In the genomic region with DNA sequence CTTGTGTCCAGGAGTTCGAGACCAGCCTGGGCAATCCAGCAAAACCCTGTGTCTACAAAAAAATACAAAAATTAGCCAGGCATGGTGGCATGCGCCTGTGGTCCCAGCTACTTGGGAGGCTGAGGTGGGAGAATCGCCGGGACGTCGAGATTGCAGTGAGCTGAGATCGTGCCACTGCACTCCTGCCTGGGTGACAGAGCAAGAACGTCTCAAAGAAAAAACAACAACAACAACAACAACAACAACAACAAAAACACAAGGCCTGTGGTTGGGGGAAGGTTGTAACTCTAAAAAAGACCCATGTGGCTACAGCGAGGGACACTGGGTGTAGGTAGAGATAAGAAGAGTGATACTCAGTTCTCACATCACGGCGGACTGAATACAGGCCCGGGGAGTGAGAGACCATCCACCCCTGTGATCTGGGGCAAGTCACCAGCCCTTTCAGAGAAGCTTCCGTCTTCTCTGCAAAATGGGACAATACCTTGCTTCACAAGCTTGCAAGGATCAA, we compare ENCODE assay signal across 9 cellular contexts. TPM values are rescaled to one million over a fixed set of nuclear protein-coding genes. Genes with fewer than 3 reads are reported as not detected.
DNase-seq lines count a peak whose midpoint lies in the region; ATAC-seq, FAIRE-seq and TF ChIP-seq lines count a peak whose summit lies in the region.
"Had no signal": no experiment of that assay in that cellular context is flagged by ENCODE, and none has a peak within 500 bp of the region (broad histone marks: within the 10 kb centered on the region; RNA-seq: fewer than 3 reads in every experiment).

No MANE protein-coding gene starts in this region.

- TF ChIP-seq CTCF in WTC11 (IDR thresholded peaks at IDR 0.05): no peak
- TF ChIP-seq CTCF in keratinocyte (optimal IDR thresholded peaks at IDR 0.05 in 1 of 3, IDR thresholded peaks at IDR 0.05 in 1 of 3, conservative IDR thresholded peaks at IDR 0.05 in 1 of 3; ENCODE audit: extremely low read depth in 1 of 3, insufficient read depth in 2 of 3, low read length in 3 of 3): no peak
- TF ChIP-seq CTCF in upper lobe of right lung (IDR thresholded peaks at IDR 0.05): no peak

- H3K36me3 Mint-ChIP-seq in stimulated activated naive CD8-positive, alpha-beta T cell treated with anti-CD3 and anti-CD28 coated beads, Interleukin-15, Interleukin-2, amounts not matched to agents 100 ng/mL and 50 ng/mL, for 24 hours (ENCODE audit: low read depth): peaks cover 30% of the 10 kb centered on the region
- H3K36me3 Mint-ChIP-seq in WTC11: peaks cover 4% of the 10 kb centered on the region; the same call in 1 of the 2 replicates

- FAIRE-seq in keratinocyte (lab: Jason Lieb, UNC): no peak
- no peak for FAIRE-seq in GM19239 (lab: Jason Lieb, UNC)
- FAIRE-seq: bronchial epithelial cell had no signal

- H3K9me3 Mint-ChIP-seq in stimulated activated naive CD8-positive, alpha-beta T cell treated with anti-CD3 and anti-CD28 coated beads, Interleukin-15, Interleukin-2, amounts not matched to agents 100 ng/mL and 50 ng/mL, for 24 hours: no peaks in the 10 kb centered on the region
- no peaks in the 10 kb centered on the region for H3K9me3 Mint-ChIP-seq in WTC11

- H3K27me3 ChIP-seq in keratinocyte (ENCODE audit: control insufficient read depth, extremely low read depth, insufficient read depth, low read length) (no peaks in the 10 kb centered on the region), upper lobe of right lung (no peaks in the 10 kb centered on the region)

- no peaks in the 10 kb centered on the region for H3K27me3 Mint-ChIP-seq in stimulated activated naive CD8-positive, alpha-beta T cell treated with anti-CD3 and anti-CD28 coated beads, Interleukin-15, Interleukin-2, amounts not matched to agents 100 ng/mL and 50 ng/mL, for 24 hours
- no peaks in the 10 kb centered on the region for H3K27me3 Mint-ChIP-seq in WTC11 (ENCODE audit: low read depth)

- CTCF ChIA-PET in WTC11 (lab: Charles Lee): interaction anchor here (1.4 to 2.5 kb wide), 3 partner anchors 15 to 29 kb away, joined by 7 to 8 read pairs (median 7); no protein-coding TSS in a partner anchor

- peaks cover 25% of the 10 kb centered on the region for H4K20me1 ChIP-seq in keratinocyte (ENCODE audit: control insufficient read depth, extremely low read depth, insufficient read depth, low read length)

- DNase-seq in stimulated activated naive CD8-positive, alpha-beta T cell treated with anti-CD3 and anti-CD28 coated beads, Interleukin-15, Interleukin-2, amounts not matched to agents 100 U/mL and 50 U/mL, for 24 hours: no peak
- DNase-seq in WTC11 (ENCODE audit: low spot score) (no peak), keratinocyte (ENCODE audit: low read depth, low spot score) (no peak), upper lobe of right lung (no peak), GM19239 (ENCODE audit: insufficient read length, low spot score) (no peak)

- peaks cover 34% of the 10 kb centered on the region for H3K79me2 ChIP-seq in keratinocyte (ENCODE audit: control insufficient read depth, insufficient read depth, low read length)

- H3K27ac Mint-ChIP-seq in stimulated activated naive CD8-positive, alpha-beta T cell treated with anti-CD3 and anti-CD28 coated beads, Interleukin-15, Interleukin-2, amounts not matched to agents 100 ng/mL and 50 ng/mL, for 24 hours: peak overlapping the region; percentile 85
- H3K27ac Mint-ChIP-seq in WTC11: peak overlapping the region; percentile 43; the same call in 1 of the 2 replicates

- H3K36me3 ChIP-seq in keratinocyte (ENCODE audit: control insufficient read depth in 2 of 2, extremely low read depth in 1 of 2, insufficient read depth in 2 of 2, low read length in 2 of 2) (peaks cover 0 to 10% of the 10 kb centered on the region in 2 experiments), upper lobe of right lung (no peaks in the 10 kb centered on the region)

- H3K4me3 ChIP-seq in keratinocyte (ENCODE audit: control insufficient read depth in 2 of 3, extremely low read depth in 1 of 3, insufficient read depth in 2 of 3, low read depth in 1 of 3, low read length in 3 of 3): no peak overlapping the region
- peak overlapping the region; percentile 89 for H3K4me3 ChIP-seq in upper lobe of right lung

- H3K27ac ChIP-seq in keratinocyte (ENCODE audit: control insufficient read depth, insufficient read depth, low read length) (no peak overlapping the region), upper lobe of right lung (no peak overlapping the region)

- ATAC-seq in stimulated activated naive CD8-positive, alpha-beta T cell treated with anti-CD3 and anti-CD28 coated beads, Interleukin-15, Interleukin-2, amounts not matched to agents 100 U/mL and 50 U/mL, for 24 hours: no peak
- no peak for ATAC-seq in WTC11
- ATAC-seq in upper lobe of right lung: no peak
- no peak for ATAC-seq in GM19395 (IDR thresholded peaks at IDR 0.05; ENCODE audit: unreplicated experiment)
- ATAC-seq in GM21447 (IDR thresholded peaks at IDR 0.05; ENCODE audit: unreplicated experiment): no peak

- no peaks in the 10 kb centered on the region for H3K9me1 ChIP-seq in keratinocyte (ENCODE audit: control insufficient read depth, extremely low read depth, insufficient read depth, low read length)

- peaks cover 72% of the 10 kb centered on the region for H3K4me1 Mint-ChIP-seq in stimulated activated naive CD8-positive, alpha-beta T cell treated with anti-CD3 and anti-CD28 coated beads, Interleukin-15, Interleukin-2, amounts not matched to agents 100 ng/mL and 50 ng/mL, for 24 hours (ENCODE audit: low read depth)
- H3K4me1 Mint-ChIP-seq in WTC11: peaks cover 24% of the 10 kb centered on the region

- POLR2A ChIA-PET in WTC11 (lab: Charles Lee): interaction anchor here (1.8 kb wide), 1 partner anchor 26 kb away, joined by 12 read pairs; no protein-coding TSS in a partner anchor

- dilution Hi-C loops in keratinocyte (cut with MboI; ENCODE audit: extremely low pct_ligation_motif_present, low sequenced_read_pairs): no loop called here

- no peak overlapping the region for H2AFZ ChIP-seq in keratinocyte (ENCODE audit: control insufficient read depth, low read length)

- peak overlapping the region; percentile 79 for H3K4me3 Mint-ChIP-seq in stimulated activated naive CD8-positive, alpha-beta T cell treated with anti-CD3 and anti-CD28 coated beads, Interleukin-15, Interleukin-2, amounts not matched to agents 100 ng/mL and 50 ng/mL, for 24 hours
- H3K4me3 Mint-ChIP-seq in WTC11: peak overlapping the region; percentile 68

- intact Hi-C loops in upper lobe of right lung (cut with DNase I): no loop called here

- peak overlapping the region; percentile 67 for H3K4me2 ChIP-seq in keratinocyte (ENCODE audit: control insufficient read depth, extremely low read depth, insufficient read depth, low read depth, low read length)

- peaks cover 23% of the 10 kb centered on the region for H3K4me1 ChIP-seq in keratinocyte (ENCODE audit: control insufficient read depth, extremely low read depth, insufficient read depth, low read length)
- peaks cover 26% of the 10 kb centered on the region for H3K4me1 ChIP-seq in upper lobe of right lung

- no peak overlapping the region for H3K9ac ChIP-seq in keratinocyte (ENCODE audit: control insufficient read depth, extremely low read depth, insufficient read depth, low read length)

- H3K9me3 ChIP-seq in keratinocyte (ENCODE audit: control insufficient read depth, low read depth, low read length): no peaks in the 10 kb centered on the region
- no peaks in the 10 kb centered on the region for H3K9me3 ChIP-seq in upper lobe of right lung

RNA-seq across cellular contexts. Expression of a gene that starts 0.8 kb away (rescaled TPM):
- total RNA-seq in WTC11 (2021): 169 to 182 TPM (median 171 TPM) in 3 replicates
- polyA plus RNA-seq in keratinocyte: 291 to 499 TPM (median 312 TPM) in 3 replicates
- 195 TPM for polyA plus RNA-seq in keratinocyte (2011; ENCODE audit: low read depth)
- 242 and 602 TPM in 2 replicates for polyA plus RNA-seq in keratinocyte (2011; cell fraction: cytosol; rRNA removed)
- 229 and 267 TPM in 2 replicates for polyA plus RNA-seq in keratinocyte (2011; cell fraction: nucleus; rRNA removed)
- 281 and 347 TPM in 2 replicates for polyA plus RNA-seq in keratinocyte (2012; ENCODE audit: low replicate concordance)
- 179 to 521 TPM (median 360 TPM) in 3 replicates for polyA minus RNA-seq in keratinocyte
- 262 TPM for polyA minus RNA-seq in keratinocyte (2011; cell fraction: cytosol; rRNA and poly(A)+ RNA removed)
- 79.0 and 142 TPM in 2 replicates for polyA minus RNA-seq in keratinocyte (2011; cell fraction: nucleus; rRNA and poly(A)+ RNA removed)
- total RNA-seq in upper lobe of right lung: 234 TPM

RNA-seq across cellular contexts. Expression of a gene that starts 50.2 kb away (rescaled TPM):
- total RNA-seq in WTC11 (2021) (7.2 to 9.6 TPM (median 8.0 TPM) in 3 replicates), upper lobe of right lung (not detected)
- polyA plus RNA-seq in keratinocyte: not detected in 3 replicates
- polyA plus RNA-seq in keratinocyte (2011; ENCODE audit: low read depth): not detected
- polyA plus RNA-seq in keratinocyte (2011; cell fraction: cytosol; rRNA removed): not detected in 2 replicates
- not detected in 2 replicates for polyA plus RNA-seq in keratinocyte (2011; cell fraction: nucleus; rRNA removed)
- not detected in 2 replicates for polyA plus RNA-seq in keratinocyte (2012; ENCODE audit: low replicate concordance)
- not detected in 3 replicates for polyA minus RNA-seq in keratinocyte
- polyA minus RNA-seq in keratinocyte (2011; cell fraction: cytosol; rRNA and poly(A)+ RNA removed): not detected
- polyA minus RNA-seq in keratinocyte (2011; cell fraction: nucleus; rRNA and poly(A)+ RNA removed): not detected in 2 replicates
- total RNA-seq: bronchial epithelial cell had no signal
